ENCODE assay signal across 23 cellular contexts in genomic region chr2:37898448-37898847, GRCh38.
"Had no signal": no experiment of that assay in that cellular context is flagged by ENCODE, and none has a peak within 500 bp of the region (broad histone marks: within the 10 kb centered on the region; RNA-seq: fewer than 3 reads in every experiment).

No MANE protein-coding gene starts in this region.

- H3K9me3 Mint-ChIP-seq: effector memory CD8-positive, alpha-beta T cell had no signal

- H3K27ac Mint-ChIP-seq: effector memory CD8-positive, alpha-beta T cell; immature natural killer cell; naive thymus-derived CD8-positive, alpha-beta T cell; nephron progenitor cell; stimulated activated effector memory CD8-positive, alpha-beta T cell treated with anti-CD3 and anti-CD28 coated beads, Interleukin-12 subunit alpha, Interleukin-12 subunit beta, amount 100 ng/mL, for 72 hours had no signal

- DNase-seq: cortex of kidney; effector memory CD8-positive, alpha-beta T cell; foreskin melanocyte; glutamatergic neuron; hypothalamus; immature natural killer cell; left ventricle myocardium superior; lower lobe of right lung; naive thymus-derived CD8-positive, alpha-beta T cell; nephron progenitor cell; nucleus accumbens; ovary; posterior cingulate gyrus; psoas muscle; right cardiac atrium; sigmoid colon; stimulated activated CD4-positive, alpha-beta T cell treated with anti-CD3 and anti-CD28 coated beads, Interleukin-2, amount 100 ng/mL, for 24 hours; stimulated activated CD4-positive, alpha-beta T cell treated with anti-CD3 and anti-CD28 coated beads, Interleukin-4, amount 100 ng/mL, for 24 hours; stimulated activated naive CD4-positive, alpha-beta T cell treated with Interleukin-2 at 50 U/mL for 16 hours; stomach; thyroid gland; trophoblast cell had no signal

- ATAC-seq: effector memory CD8-positive, alpha-beta T cell; left ventricle myocardium superior; lower lobe of right lung; naive thymus-derived CD8-positive, alpha-beta T cell; psoas muscle; right cardiac atrium; stimulated activated effector memory CD8-positive, alpha-beta T cell treated with anti-CD3 and anti-CD28 coated beads, Interleukin-12 subunit alpha, Interleukin-12 subunit beta, amount 100 ng/mL, for 72 hours had no signal

- H3K4me3 Mint-ChIP-seq: effector memory CD8-positive, alpha-beta T cell; immature natural killer cell; naive thymus-derived CD8-positive, alpha-beta T cell; nephron progenitor cell; stimulated activated effector memory CD8-positive, alpha-beta T cell treated with anti-CD3 and anti-CD28 coated beads, Interleukin-12 subunit alpha, Interleukin-12 subunit beta, amount 100 ng/mL, for 72 hours had no signal

- H3K36me3 Mint-ChIP-seq: stimulated activated effector memory CD8-positive, alpha-beta T cell treated with anti-CD3 and anti-CD28 coated beads, Interleukin-12 subunit alpha, Interleukin-12 subunit beta, amount 100 ng/mL, for 72 hours had no signal
